ENCODE assay signal across 1 cellular context in genomic region chr11:65435330-65435931, GRCh38.
TF ChIP-seq lines count a peak whose summit lies in the region.

No MANE protein-coding gene starts in this region.

TF ChIP-seq in IMR-90, 13 proteins besides CTCF, POLR2A, EP300 and RAD21:
- TF ChIP-seq BHLHE40 (IDR thresholded peaks at IDR 0.05; ENCODE audit: low read depth, low read length) (no peak), MXI1 (IDR thresholded peaks at IDR 0.05; ENCODE audit: borderline replicate concordance, low read depth, low read length) (no peak), RCOR1 (IDR thresholded peaks at IDR 0.05; ENCODE audit: insufficient replicate concordance, low read length) (no peak), MAFK (IDR thresholded peaks at IDR 0.05; ENCODE audit: low read depth, low read length) (no peak), RFX5 (IDR thresholded peaks at IDR 0.05; ENCODE audit: low read depth, low read length) (no peak), NFE2L2 (IDR thresholded peaks at IDR 0.05; ENCODE audit: low read depth, low read length) (no peak), FOS (IDR thresholded peaks at IDR 0.05; ENCODE audit: low read depth, low read length) (no peak), SMC3 (IDR thresholded peaks at IDR 0.05; ENCODE audit: low read depth, low read length) (no peak), CEBPB (IDR thresholded peaks at IDR 0.05; ENCODE audit: low read depth, low read length) (no peak), CHD1 (IDR thresholded peaks at IDR 0.05; ENCODE audit: low read depth, low read length) (no peak), MAZ (IDR thresholded peaks at IDR 0.05; ENCODE audit: borderline replicate concordance, low read depth, low read length) (no peak)
- TF ChIP-seq, protein P1, sequence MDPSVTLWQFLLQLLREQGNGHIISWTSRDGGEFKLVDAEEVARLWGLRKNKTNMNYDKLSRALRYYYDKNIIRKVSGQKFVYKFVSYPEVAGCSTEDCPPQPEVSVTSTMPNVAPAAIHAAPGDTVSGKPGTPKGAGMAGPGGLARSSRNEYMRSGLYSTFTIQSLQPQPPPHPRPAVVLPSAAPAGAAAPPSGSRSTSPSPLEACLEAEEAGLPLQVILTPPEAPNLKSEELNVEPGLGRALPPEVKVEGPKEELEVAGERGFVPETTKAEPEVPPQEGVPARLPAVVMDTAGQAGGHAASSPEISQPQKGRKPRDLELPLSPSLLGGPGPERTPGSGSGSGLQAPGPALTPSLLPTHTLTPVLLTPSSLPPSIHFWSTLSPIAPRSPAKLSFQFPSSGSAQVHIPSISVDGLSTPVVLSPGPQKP (IDR thresholded peaks at IDR 0.05; ENCODE audit: borderline replicate concordance, low read depth, low read length), result no peak
- TF ChIP-seq, protein P2, sequence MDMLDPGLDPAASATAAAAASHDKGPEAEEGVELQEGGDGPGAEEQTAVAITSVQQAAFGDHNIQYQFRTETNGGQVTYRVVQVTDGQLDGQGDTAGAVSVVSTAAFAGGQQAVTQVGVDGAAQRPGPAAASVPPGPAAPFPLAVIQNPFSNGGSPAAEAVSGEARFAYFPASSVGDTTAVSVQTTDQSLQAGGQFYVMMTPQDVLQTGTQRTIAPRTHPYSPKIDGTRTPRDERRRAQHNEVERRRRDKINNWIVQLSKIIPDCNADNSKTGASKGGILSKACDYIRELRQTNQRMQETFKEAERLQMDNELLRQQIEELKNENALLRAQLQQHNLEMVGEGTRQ (IDR thresholded peaks at IDR 0.05; ENCODE audit: low read depth, low read length), result no peak
TF ChIP-seq in IMR-90: peak in this region for 0.
